Comparison of ENCODE assay signal across 22 cellular contexts in genomic region chr19:43612374-43612773, GRCh38. TPM values are rescaled to one million over a fixed set of nuclear protein-coding genes. Genes with fewer than 3 reads are reported as not detected.
A peak's percentile ranks its signal among the peaks of the same experiment; 100 is the strongest.
DNase-seq lines count a peak whose midpoint lies in the region; ATAC-seq and TF ChIP-seq lines count a peak whose summit lies in the region.
"Had no signal": no experiment of that assay in that cellular context is flagged by ENCODE, and none has a peak within 500 bp of the region (broad histone marks: within the 10 kb centered on the region; RNA-seq: fewer than 3 reads in every experiment).

No MANE protein-coding gene starts in this region.

- in situ Hi-C loops in brain microvascular endothelial cell (cut with HindIII; ENCODE audit: low pct_ligation_motif_present, low sequenced_read_pairs) = no loop called here

- DNase-seq in activated naive CD8-positive, alpha-beta T cell treated with anti-CD3 and anti-CD28 coated beads, Interleukin-2, amount 50 U/mL, for 24 hours = no peak
- DNase-seq in brain microvascular endothelial cell = no peak
- no peak for DNase-seq in naive thymus-derived CD4-positive, alpha-beta T cell
- no peak for DNase-seq in SHP77 treated with DMSO at 0.1 percent for 48 hours (lab: John Stamatoyannopoulos, UW)
- DNase-seq: ACHN; CD4-positive, alpha-beta T cell; COR-L47; DMS79; MM.1S; NCI-H1048; NCI-H1417 treated with DMSO at 0.1 percent for 48 hours; NCI-H187; NCI-H446; NCI-H526 treated with DMSO at 0.1 percent for 48 hours; OCI-M1 had no signal

- intact Hi-C loops in naive thymus-derived CD4-positive, alpha-beta T cell (cut with micrococcal nuclease) = no loop called here

- no peak for ATAC-seq in activated naive CD8-positive, alpha-beta T cell treated with anti-CD3 and anti-CD28 coated beads, Interleukin-2, amount 50 U/mL, for 24 hours
- no peak for ATAC-seq in naive thymus-derived CD4-positive, alpha-beta T cell
- no peak for ATAC-seq in GM21717 (IDR thresholded peaks at IDR 0.05; ENCODE audit: unreplicated experiment)
- ATAC-seq: K562, Right ventricle myocardium inferior had no signal

- no peaks in the 10 kb centered on the region for H3K27me3 Mint-ChIP-seq in activated naive CD8-positive, alpha-beta T cell
- no peaks in the 10 kb centered on the region for H3K27me3 Mint-ChIP-seq in activated naive CD8-positive, alpha-beta T cell treated with anti-CD3 and anti-CD28 coated beads, Interleukin-2, amount 50 U/mL, for 24 hours
- H3K27me3 Mint-ChIP-seq in naive thymus-derived CD4-positive, alpha-beta T cell = no peaks in the 10 kb centered on the region
- H3K27me3 Mint-ChIP-seq: CD4-positive, alpha-beta T cell had no signal

- no peak overlapping the region for H3K27ac ChIP-seq in brain microvascular endothelial cell
- no peak overlapping the region for H3K27ac ChIP-seq in naive thymus-derived CD4-positive, alpha-beta T cell (ENCODE audit: low read depth, low read length)
- H3K27ac ChIP-seq: 22Rv1, BLaER1 had no signal

- peaks cover 8% of the 10 kb centered on the region for H3K36me3 ChIP-seq in brain microvascular endothelial cell (replicated peaks)
- peaks cover 0 to 46% (median 10%) of the 10 kb centered on the region in 3 experiments for H3K36me3 ChIP-seq in naive thymus-derived CD4-positive, alpha-beta T cell (ENCODE audit: control insufficient read depth in 2 of 3, insufficient read depth in 3 of 3, low read length in 3 of 3)

- H3K9me3 Mint-ChIP-seq in activated naive CD8-positive, alpha-beta T cell (ENCODE audit: low read depth) = no peaks in the 10 kb centered on the region
- H3K9me3 Mint-ChIP-seq in activated naive CD8-positive, alpha-beta T cell treated with anti-CD3 and anti-CD28 coated beads, Interleukin-2, amount 50 U/mL, for 24 hours = no peaks in the 10 kb centered on the region
- H3K9me3 Mint-ChIP-seq in naive thymus-derived CD4-positive, alpha-beta T cell = no peaks in the 10 kb centered on the region
- H3K9me3 Mint-ChIP-seq: CD4-positive, alpha-beta T cell had no signal

- no peaks in the 10 kb centered on the region for H3K27me3 ChIP-seq in brain microvascular endothelial cell (replicated peaks)
- no peaks in the 10 kb centered on the region for H3K27me3 ChIP-seq in naive thymus-derived CD4-positive, alpha-beta T cell (ENCODE audit: control insufficient read depth in 2 of 2, insufficient read depth in 2 of 2, low read length in 2 of 2)
- H3K27me3 ChIP-seq: BLaER1 had no signal

- POLR2A ChIA-PET in naive thymus-derived CD4-positive, alpha-beta T cell (lab: Charles Lee) = no interaction called here

- H3K4me3 Mint-ChIP-seq in activated naive CD8-positive, alpha-beta T cell = no peak overlapping the region
- H3K4me3 Mint-ChIP-seq in activated naive CD8-positive, alpha-beta T cell treated with anti-CD3 and anti-CD28 coated beads, Interleukin-2, amount 50 U/mL, for 24 hours = no peak overlapping the region
- H3K4me3 Mint-ChIP-seq in naive thymus-derived CD4-positive, alpha-beta T cell = no peak overlapping the region
- H3K4me3 Mint-ChIP-seq: CD4-positive, alpha-beta T cell had no signal

- H3K27ac Mint-ChIP-seq in activated naive CD8-positive, alpha-beta T cell = peak overlapping the region; percentile 18
- H3K27ac Mint-ChIP-seq in activated naive CD8-positive, alpha-beta T cell treated with anti-CD3 and anti-CD28 coated beads, Interleukin-2, amount 50 U/mL, for 24 hours = no peak overlapping the region
- peak overlapping the region in 5 of 9 donors; percentile 32 to 77 (median 72) for H3K27ac Mint-ChIP-seq in naive thymus-derived CD4-positive, alpha-beta T cell

- CTCF ChIA-PET in naive thymus-derived CD4-positive, alpha-beta T cell (lab: Charles Lee) = no interaction called here

- H3K9me3 ChIP-seq in naive thymus-derived CD4-positive, alpha-beta T cell (ENCODE audit: control insufficient read depth in 2 of 3, low read length in 3 of 3) = no peaks in the 10 kb centered on the region
- H3K9me3 ChIP-seq: BLaER1 had no signal

- no peak overlapping the region for H3K4me3 ChIP-seq in brain microvascular endothelial cell (ENCODE audit: low read depth, low read length)
- no peak overlapping the region for H3K4me3 ChIP-seq in naive thymus-derived CD4-positive, alpha-beta T cell (ENCODE audit: low read length)
- H3K4me3 ChIP-seq: BLaER1, K562 had no signal

- peaks cover 4% of the 10 kb centered on the region for H3K36me3 Mint-ChIP-seq in activated naive CD8-positive, alpha-beta T cell
- H3K36me3 Mint-ChIP-seq in activated naive CD8-positive, alpha-beta T cell treated with anti-CD3 and anti-CD28 coated beads, Interleukin-2, amount 50 U/mL, for 24 hours (ENCODE audit: low read depth) = peaks cover 11% of the 10 kb centered on the region
- H3K36me3 Mint-ChIP-seq in naive thymus-derived CD4-positive, alpha-beta T cell = peaks cover 4 to 34% (median 10%) of the 10 kb centered on the region in 5 donors

- no peaks in the 10 kb centered on the region for H3K4me1 ChIP-seq in naive thymus-derived CD4-positive, alpha-beta T cell (ENCODE audit: control insufficient read depth in 2 of 2, insufficient read depth in 2 of 2, low read length in 2 of 2)

- peak; percentile 12 for TF ChIP-seq CTCF in brain microvascular endothelial cell (IDR thresholded peaks at IDR 0.05; ENCODE audit: low read depth, low read length, missing control alignments)

- peaks cover 30% of the 10 kb centered on the region for H3K4me1 Mint-ChIP-seq in activated naive CD8-positive, alpha-beta T cell (ENCODE audit: low read depth)
- H3K4me1 Mint-ChIP-seq in activated naive CD8-positive, alpha-beta T cell treated with anti-CD3 and anti-CD28 coated beads, Interleukin-2, amount 50 U/mL, for 24 hours = peaks cover 3% of the 10 kb centered on the region
- peaks cover 4 to 53% (median 29%) of the 10 kb centered on the region in 7 donors for H3K4me1 Mint-ChIP-seq in naive thymus-derived CD4-positive, alpha-beta T cell

RNA-seq across cellular contexts. Expression of gene SRRM5, which starts 0.5 kb away (rescaled TPM):
- total RNA-seq in naive thymus-derived CD4-positive, alpha-beta T cell = 1 to 10 TPM in 3 of 5 experiments, under 1 TPM in 2; 0.56 to 1.7 (median 1.1) TPM
- 1 to 10 TPM in 1 of 2 donors, under 1 TPM in 1; 0.97 to 1.3 TPM for polyA plus RNA-seq in naive thymus-derived CD4-positive, alpha-beta T cell
- total RNA-seq: SK-MEL-5 had no signal

RNA-seq across cellular contexts. Expression of gene ZNF428, which starts 7.1 kb away (rescaled TPM):
- total RNA-seq in naive thymus-derived CD4-positive, alpha-beta T cell = 10 to 100 TPM; 21.7 to 29.1 (median 25.9) TPM
- polyA plus RNA-seq in naive thymus-derived CD4-positive, alpha-beta T cell = 10 to 100 TPM; 13.1 to 16.1 TPM

RNA-seq across cellular contexts. Expression of gene ZNF576, which starts 16.0 kb away (rescaled TPM):
- total RNA-seq in naive thymus-derived CD4-positive, alpha-beta T cell = 10 to 100 TPM in 4 of 5 experiments, 1 to 10 TPM in 1; 9.4 to 20.6 (median 19.5) TPM
- 10 to 100 TPM in 1 of 2 donors, 1 to 10 TPM in 1; 8.6 to 15.7 TPM for polyA plus RNA-seq in naive thymus-derived CD4-positive, alpha-beta T cell

RNA-seq across cellular contexts. Expression of gene IRGQ, which starts 16.4 kb away (rescaled TPM):
- total RNA-seq in naive thymus-derived CD4-positive, alpha-beta T cell = 10 to 100 TPM; 13.5 to 43.8 (median 18.9) TPM
- polyA plus RNA-seq in naive thymus-derived CD4-positive, alpha-beta T cell = 1 to 10 TPM in 1 of 2 donors, under 1 TPM in 1; 0.32 to 1.1 TPM

RNA-seq across cellular contexts. Expression of gene CADM4, which starts 27.3 kb away (rescaled TPM):
- under 1 TPM; 0.35 to 0.97 (median 0.51) TPM for total RNA-seq in naive thymus-derived CD4-positive, alpha-beta T cell
- 1 to 10 TPM in 1 of 2 donors, under 1 TPM in 1; 0.34 to 2.0 TPM for polyA plus RNA-seq in naive thymus-derived CD4-positive, alpha-beta T cell
